In the genomic region with DNA sequence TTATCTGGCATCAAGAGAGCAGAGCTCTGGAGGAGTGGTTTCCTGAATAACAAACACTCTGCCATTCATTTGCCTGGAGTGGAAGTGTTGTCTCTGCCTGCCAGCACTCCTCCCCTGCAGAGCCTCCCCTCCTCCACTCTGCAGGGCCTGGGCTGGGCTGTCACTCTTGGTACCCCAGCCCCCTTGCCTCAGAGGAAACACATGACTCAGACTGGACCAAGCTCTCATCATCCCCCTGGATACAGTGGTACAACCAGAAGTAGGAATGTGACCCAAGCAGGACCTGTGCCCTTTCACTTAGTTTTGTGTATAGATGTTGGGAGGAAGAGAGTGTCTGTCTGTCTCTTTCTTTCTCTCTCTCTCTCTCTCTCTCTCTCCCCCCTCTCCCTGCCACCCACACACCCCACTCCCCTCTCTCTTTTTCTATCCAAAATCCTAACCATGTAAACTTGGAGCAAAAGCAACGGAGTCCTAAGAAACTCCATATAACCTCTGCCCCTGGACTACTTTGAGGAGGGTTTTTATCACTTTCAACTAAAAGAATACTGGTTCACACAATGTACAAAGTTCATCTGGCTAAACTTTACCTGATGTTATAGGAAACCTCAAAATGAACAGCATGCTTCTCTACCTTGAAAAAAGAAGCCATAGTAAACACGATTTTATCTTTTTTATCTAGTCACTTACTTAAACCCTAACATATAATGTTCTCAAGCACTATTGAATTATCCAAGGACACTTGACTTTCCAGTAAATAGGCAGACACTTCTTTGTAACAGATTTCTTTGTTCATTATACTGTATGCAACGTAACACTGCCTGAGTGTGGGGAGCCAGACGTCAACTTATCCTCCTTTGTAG, we compare ENCODE assay signal across 8 cellular contexts. TPM values are rescaled to one million over a fixed set of nuclear protein-coding genes. Genes with fewer than 3 reads are reported as not detected.
DNase-seq lines count a peak whose midpoint lies in the region; ATAC-seq and TF ChIP-seq lines count a peak whose summit lies in the region.

No MANE protein-coding gene starts in this region.

- H3K9me3 Mint-ChIP-seq in progenitor cell of endocrine pancreas (ENCODE audit: low read depth) = no peaks in the 10 kb centered on the region

- intact Hi-C loops in Right ventricle myocardium superior (cut with DNase I) = no loop called here

- no peak overlapping the region for H3K4me3 Mint-ChIP-seq in progenitor cell of endocrine pancreas (ENCODE audit: low read depth)

- H3K36me3 Mint-ChIP-seq in progenitor cell of endocrine pancreas (ENCODE audit: insufficient read depth) = no peaks in the 10 kb centered on the region

- DNase-seq in KBM-7 (peak; percentile 69), Right ventricle myocardium superior (peak; percentile 54), progenitor cell of endocrine pancreas (ENCODE audit: low spot score, unreplicated experiment) (no peak), dedifferentiated amniotic fluid mesenchymal stem cell (ENCODE audit: extremely low spot score) (no peak)

- H3K27ac Mint-ChIP-seq in progenitor cell of endocrine pancreas = peak overlapping the region; percentile 31

- in situ Hi-C loops in KBM-7 (cut with MboI; ENCODE audit: low pct_unique_long_range_greater_than_20kb, low sequenced_read_pairs) = no loop called here

- peaks cover 6% of the 10 kb centered on the region for H3K27me3 Mint-ChIP-seq in progenitor cell of endocrine pancreas

- peaks cover 41% of the 10 kb centered on the region for H3K4me1 Mint-ChIP-seq in progenitor cell of endocrine pancreas (ENCODE audit: low read depth)

- TF ChIP-seq CTCF in progenitor cell of endocrine pancreas (IDR thresholded peaks at IDR 0.05; ENCODE audit: unreplicated experiment) = no peak

- ATAC-seq in SK-N-SH treated with all-trans-retinoic acid at 6 μM for 48 hours (peak; percentile 7), Right ventricle myocardium superior (ENCODE audit: poor library complexity) (peak; percentile 90), GM18502 (IDR thresholded peaks at IDR 0.05; ENCODE audit: poor library complexity, unreplicated experiment) (no peak), HG02642 (IDR thresholded peaks at IDR 0.05; ENCODE audit: poor library complexity, unreplicated experiment) (no peak), HG02885 (IDR thresholded peaks at IDR 0.05; ENCODE audit: poor library complexity, unreplicated experiment) (no peak)

TF ChIP-seq in SK-N-SH treated with all-trans-retinoic acid at 6 μM for 48 hours, 23 proteins besides CTCF, POLR2A, EP300 and RAD21:
- TF ChIP-seq ZNF70 (CRISPR knock-in tag; IDR thresholded peaks at IDR 0.05) (peak; percentile 87; the same call in 1 of the 2 replicates), SNAI2 (CRISPR knock-in tag; IDR thresholded peaks at IDR 0.05) (no peak)

RNA-seq across cellular contexts. Expression of a gene that starts 43.8 kb away (rescaled TPM):
- 14.9 TPM for total RNA-seq in Right ventricle myocardium superior
- 28.8 and 33.8 TPM in 2 replicates for total RNA-seq in progenitor cell of endocrine pancreas

RNA-seq across cellular contexts. Expression of a gene that starts 44.1 kb away (rescaled TPM):
- total RNA-seq in Right ventricle myocardium superior = 12.6 TPM
- total RNA-seq in progenitor cell of endocrine pancreas = 24.3 and 25.9 TPM in 2 replicates

Comparison
In these comparisons a context has a peak if more than half of its experiments do, and no peak if none do; other contexts are left out.
1. DNase-seq: peak in KBM-7 (single experiment) and Right ventricle myocardium superior (single experiment); none in progenitor cell of endocrine pancreas (single experiment) and dedifferentiated amniotic fluid mesenchymal stem cell (single experiment).
2. ATAC-seq: peak in SK-N-SH treated with all-trans-retinoic acid at 6 μM for 48 hours (single experiment) and Right ventricle myocardium superior (single experiment); none in GM18502 (single experiment), HG02642 (single experiment) and HG02885 (single experiment).